8 cellular contexts compared by ENCODE assay signal in genomic region chr1:110963666-110964399, GRCh38.
A peak's percentile ranks its signal among the peaks of the same experiment; 100 is the strongest.
DNase-seq lines count a peak whose midpoint lies in the region; ATAC-seq and TF ChIP-seq lines count a peak whose summit lies in the region.

Gene LRIF1, minus strand, starts transcription at chr1:110963922. Its CDS starts 234 bp downstream, at chr1:110963688.

- peak; percentile 97 for ATAC-seq in HG03432 (IDR thresholded peaks at IDR 0.05; ENCODE audit: unreplicated experiment)

- peak; percentile 98 for TF ChIP-seq POLR2A in GM19099 (IDR thresholded peaks at IDR 0.05; ENCODE audit: extremely low read depth, insufficient read length, low read depth)

- DNase-seq in Ammon's horn (ENCODE audit: low spot score) (peak; percentile 99), NCI-H524 (lab: John Stamatoyannopoulos, UW) (peak; percentile 97 to 99), kidney tubule cell (ENCODE audit: low spot score) (peak; percentile 99)
- peak; percentile 99 to 100 for DNase-seq in activated CD4-positive, alpha-beta T cell treated with anti-CD3 and anti-CD28 coated beads for 4 hours
- DNase-seq in stimulated activated CD4-positive, alpha-beta T cell treated with anti-CD3 and anti-CD28 coated beads, Interleukin-1b, Interleukin-23, amount 100 ng/mL, for 24 hours (ENCODE audit: low read depth in 4 of 4, low spot score in 1 of 4) = peak; percentile 97 to 100 (median 99)

- H3K27ac ChIP-seq in cingulate gyrus (ENCODE audit: low read depth, low read length) = peak within 1 kb of the TSS; percentile 89

Comparison
In these comparisons a context has a peak if more than half of its experiments do, and no peak if none do; other contexts are left out.
1. Peak in every context shown above with its lines: DNase-seq, ATAC-seq and H3K27ac ChIP-seq.